In genomic region chr10:80201592-80202256, GRCh38 we compare ENCODE assay signal across 11 cellular contexts. TPM values are rescaled to one million over a fixed set of nuclear protein-coding genes. Genes with fewer than 3 reads are reported as not detected.
DNase-seq lines count a peak whose midpoint lies in the region; ATAC-seq lines count a peak whose summit lies in the region.
"Had no signal": no experiment of that assay in that cellular context is flagged by ENCODE, and none has a peak within 500 bp of the region (broad histone marks: within the 10 kb centered on the region; RNA-seq: fewer than 3 reads in every experiment).

No MANE protein-coding gene starts in this region.

- peaks cover 3 to 13% (median 6%) of the 10 kb centered on the region in 3 donors for H3K27me3 Mint-ChIP-seq in immature natural killer cell (ENCODE audit: low read depth in 3 of 3)
- no peaks in the 10 kb centered on the region for H3K27me3 Mint-ChIP-seq in stimulated activated naive B cell treated with anti-CD40 and anti-IgM and Interleukin-4, amounts not matched to agents 10 μg/mL and 1 μg/mL and 100 μg/mL, for 72 hours

- peak overlapping the region; percentile 62 for H3K27ac ChIP-seq in adipose tissue (ENCODE audit: low read depth, low read length)
- H3K27ac ChIP-seq: 22Rv1 had no signal

- peak overlapping the region; percentile 49 to 86 (median 78) for H3K27ac Mint-ChIP-seq in immature natural killer cell
- H3K27ac Mint-ChIP-seq in stimulated activated naive B cell treated with anti-CD40 and anti-IgM and Interleukin-4, amounts not matched to agents 10 μg/mL and 1 μg/mL and 100 μg/mL, for 72 hours = peak overlapping the region; percentile 90

- H3K36me3 Mint-ChIP-seq in immature natural killer cell = peaks cover 0 to 6% (median 4%) of the 10 kb centered on the region in 3 donors
- H3K36me3 Mint-ChIP-seq in stimulated activated naive B cell treated with anti-CD40 and anti-IgM and Interleukin-4, amounts not matched to agents 10 μg/mL and 1 μg/mL and 100 μg/mL, for 72 hours = peaks cover 29 to 35% of the 10 kb centered on the region in 2 donors

- H3K4me3 Mint-ChIP-seq in immature natural killer cell = peak overlapping the region; percentile 3 to 67 (median 46)
- H3K4me3 Mint-ChIP-seq in stimulated activated naive B cell treated with anti-CD40 and anti-IgM and Interleukin-4, amounts not matched to agents 10 μg/mL and 1 μg/mL and 100 μg/mL, for 72 hours = peak overlapping the region; percentile 98

- H3K4me1 Mint-ChIP-seq in immature natural killer cell = peaks cover 81 to 87% of the 10 kb centered on the region in 2 donors
- H3K4me1 Mint-ChIP-seq in stimulated activated naive B cell treated with anti-CD40 and anti-IgM and Interleukin-4, amounts not matched to agents 10 μg/mL and 1 μg/mL and 100 μg/mL, for 72 hours = peaks cover 58 to 77% of the 10 kb centered on the region in 2 donors

- 56 to 69% (median 58%) methylated on average over 10 of the region's 10 CpGs for WGBS in adipose tissue, 3 donors

- peak; percentile 17 for DNase-seq in DMS53 (lab: John Stamatoyannopoulos, UW)
- no peak for DNase-seq in DMS53 treated with DMSO at 0.1 percent for 48 hours (lab: John Stamatoyannopoulos, UW; ENCODE audit: unreplicated experiment)
- no peak for DNase-seq in immature natural killer cell
- no peak for DNase-seq in stimulated activated naive B cell treated with anti-CD40 and anti-IgM and Interleukin-4, amounts not matched to agents 10 μg/mL and 1 μg/mL and 100 μg/mL, for 72 hours
- no peak for DNase-seq in NCI-H128 (lab: John Stamatoyannopoulos, UW; ENCODE audit: unreplicated experiment)
- DNase-seq: NCI-H345; stimulated activated CD4-positive, alpha-beta T cell treated with anti-CD3 and anti-CD28 coated beads, Interleukin-2, amount 100 ng/mL, for 48 hours had no signal

- no peaks in the 10 kb centered on the region for H3K9me3 Mint-ChIP-seq in immature natural killer cell
- H3K9me3 Mint-ChIP-seq in stimulated activated naive B cell treated with anti-CD40 and anti-IgM and Interleukin-4, amounts not matched to agents 10 μg/mL and 1 μg/mL and 100 μg/mL, for 72 hours = peaks cover 0 to 1% of the 10 kb centered on the region in 2 donors

- peak in 1 of 2 donors; percentile 6 for ATAC-seq in stimulated activated naive B cell treated with anti-CD40 and anti-IgM and Interleukin-4, amounts not matched to agents 10 μg/mL and 1 μg/mL and 100 μg/mL, for 72 hours (replicated peaks)
- ATAC-seq in GM21390 (IDR thresholded peaks at IDR 0.05; ENCODE audit: unreplicated experiment) = no peak
- no peak for ATAC-seq in activated CD4-positive, CD25-positive, alpha-beta regulatory T cell treated with anti-CD3 and anti-CD28 coated beads, Interleukin-2, amount 50 U/mL, for 24 hours

RNA-seq across cellular contexts. Expression of gene ANXA11, which starts 3.6 kb away (rescaled TPM):
- polyA plus RNA-seq in adipose tissue (100 to 1,000 TPM in 2 of 3 donors, 10 to 100 TPM in 1; 64.4 to 125 (median 117) TPM), immature natural killer cell (100 to 1,000 TPM; 136 to 270 (median 181) TPM)
